ENCODE assay signal across 24 cellular contexts in the genomic region with DNA sequence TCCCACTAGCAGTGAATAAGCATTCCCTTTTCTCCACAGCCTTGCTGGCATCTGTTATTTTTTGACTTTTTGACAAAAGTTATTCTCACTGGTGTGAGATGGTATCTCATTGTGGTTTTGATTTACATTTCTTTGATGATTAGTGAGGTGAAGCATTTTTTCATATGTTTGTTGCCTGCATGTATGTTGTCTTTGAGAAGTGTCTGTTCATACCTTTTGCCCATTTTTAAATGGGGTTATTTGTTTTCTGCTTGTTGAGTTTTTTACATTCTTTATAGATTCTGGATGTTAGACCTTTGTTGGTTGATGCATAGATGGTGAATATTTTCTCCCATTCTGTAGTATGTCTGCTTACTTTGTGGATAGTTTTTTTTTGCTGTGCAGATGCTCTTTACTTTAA.
"Had no signal": no experiment of that assay in that cellular context is flagged by ENCODE, and none has a peak within 500 bp of the region (broad histone marks: within the 10 kb centered on the region; RNA-seq: fewer than 3 reads in every experiment).

No MANE protein-coding gene starts in this region.

- H3K4me1 ChIP-seq: colonic mucosa, esophagus muscularis mucosa, esophagus squamous epithelium, foreskin keratinocyte, gastrocnemius medialis, gastroesophageal sphincter had no signal

- H3K4me3 ChIP-seq: colonic mucosa, coronary artery, dorsolateral prefrontal cortex, esophagus muscularis mucosa, esophagus squamous epithelium, gastrocnemius medialis, gastroesophageal sphincter, heart left ventricle, heart right ventricle had no signal

- H3K27me3 ChIP-seq: colonic mucosa, dorsolateral prefrontal cortex, esophagus muscularis mucosa, gastrocnemius medialis, gastroesophageal sphincter, heart left ventricle, heart right ventricle had no signal

- DNase-seq: colonic mucosa; cortex of kidney; dermis blood vessel endothelial cell; dorsolateral prefrontal cortex; effector CD4-positive, alpha-beta T cell; effector CD8-positive, alpha-beta T cell; effector memory CD4-positive, alpha-beta T cell; effector memory CD8-positive, alpha-beta T cell; endodermal cell; erythroblast; esophagus squamous epithelium; foreskin fibroblast; foreskin keratinocyte; foreskin melanocyte; gastrocnemius medialis; glutamatergic neuron; head of caudate nucleus; heart left ventricle; heart right ventricle had no signal

- H3K36me3 ChIP-seq: colonic mucosa, esophagus muscularis mucosa, esophagus squamous epithelium, gastrocnemius medialis, gastroesophageal sphincter, heart left ventricle, heart right ventricle had no signal

- H3K27ac ChIP-seq: colonic mucosa, coronary artery, dorsolateral prefrontal cortex, epithelial cell of prostate, esophagus muscularis mucosa, esophagus squamous epithelium, foreskin keratinocyte, gastrocnemius medialis, gastroesophageal sphincter, heart left ventricle, heart right ventricle had no signal

- ATAC-seq: effector memory CD8-positive, alpha-beta T cell; esophagus mucosa; foreskin keratinocyte; gastrocnemius medialis; gastroesophageal sphincter; heart left ventricle; heart right ventricle had no signal

- H3K9me3 ChIP-seq: colonic mucosa, esophagus squamous epithelium, gastrocnemius medialis had no signal
